33 cellular contexts compared by ENCODE assay signal in genomic region chr3:17555525-17555924, GRCh38.
"Had no signal": no experiment of that assay in that cellular context is flagged by ENCODE, and none has a peak within 500 bp of the region (broad histone marks: within the 10 kb centered on the region; RNA-seq: fewer than 3 reads in every experiment).

No MANE protein-coding gene starts in this region.

- H3K27ac Mint-ChIP-seq: activated B cell treated with CpG ODN at 0.5 μM for 24 hours; activated CD4-positive, alpha-beta memory T cell treated with anti-CD3 and anti-CD28 coated beads for 36 hours; activated naive CD4-positive, alpha-beta T cell treated with anti-CD3 and anti-CD28 coated beads for 36 hours; activated naive CD4-positive, alpha-beta T cell treated with anti-CD3 and anti-CD28 coated beads, Interleukin-2, amount 50 U/mL, for 72 hours; activated T-helper 1 cell treated with anti-CD3 and anti-CD28 coated beads, Interleukin-12 subunit alpha, Interleukin-12 subunit beta, Interleukin-2, Interleukin-4 antibody, amounts not matched to agents 30 ng/mL and 10 ng/mL and 1 ng/mL, durations not matched to agents 14 hours and 24 hours and 36 hours; brain; T-helper 1 cell treated with Interleukin-12 subunit alpha and Interleukin-12 subunit beta and Interleukin-4 antibody, amounts not matched to agents 30 μg/mL and 1 μg/mL, for 36 hours; T-helper 2 cell treated with Interferon-gamma antibody and Interleukin-4, amounts not matched to agents 5 μg/mL and 100 μg/mL, for 36 hours had no signal

- DNase-seq: activated B cell treated with CpG ODN at 0.5 μM for 24 hours; activated CD4-positive, alpha-beta memory T cell treated with anti-CD3 and anti-CD28 coated beads for 36 hours; activated CD4-positive, alpha-beta T cell treated with anti-CD3 and anti-CD28 coated beads for 4 hours; activated CD4-positive, alpha-beta T cell treated with anti-CD3 and anti-CD28 coated beads, Interleukin-2, amount 50 U/mL, for 1 hour; activated CD4-positive, CD25-positive, alpha-beta regulatory T cell treated with anti-CD3 and anti-CD28 coated beads, Interleukin-2, amount 50 U/mL, for 72 hours; activated CD8-positive, alpha-beta memory T cell treated with anti-CD3 and anti-CD28 coated beads, Interleukin-2, amount 50 U/mL, for 4 hours; activated gamma-delta T cell treated with Interleukin-2 at 50 U/mL for 16 hours; activated naive CD4-positive, alpha-beta T cell treated with anti-CD3 and anti-CD28 coated beads for 36 hours; activated T-cell treated with anti-CD3 and anti-CD28 coated beads for 4 hours; activated T-cell treated with anti-CD3 and anti-CD28 coated beads, Interleukin-2, amount 50 U/mL, for 4 hours; adrenal gland; anterior cingulate cortex; Kasumi-1; KG1; MG63; NCI-H1048; NCI-H1105 treated with DMSO at 0.1 percent for 48 hours; NCI-H1436; NCI-H1694; NCI-H1930; NCI-H2081 treated with DMSO at 0.1 percent for 48 hours; NCI-H226; NCI-H524 treated with DMSO at 0.1 percent for 48 hours; SHP77 treated with DMSO at 0.1 percent for 48 hours; SK-N-SH had no signal

- H3K9ac ChIP-seq: SK-N-SH had no signal

- ATAC-seq: activated naive CD4-positive, alpha-beta T cell treated with anti-CD3 and anti-CD28 coated beads, Interleukin-2, amount 50 U/mL, for 72 hours; activated T-cell treated with anti-CD3 and anti-CD28 coated beads, Interleukin-2, amount 50 U/mL, for 4 hours; Panc1 had no signal

- H3K4me1 ChIP-seq: SJSA1 had no signal

- H3K9me3 Mint-ChIP-seq: activated B cell treated with CpG ODN at 0.5 μM for 24 hours; activated CD4-positive, alpha-beta memory T cell treated with anti-CD3 and anti-CD28 coated beads for 36 hours; activated naive CD4-positive, alpha-beta T cell treated with anti-CD3 and anti-CD28 coated beads for 36 hours; activated naive CD4-positive, alpha-beta T cell treated with anti-CD3 and anti-CD28 coated beads, Interleukin-2, amount 50 U/mL, for 72 hours; activated T-cell treated with anti-CD3 and anti-CD28 coated beads, Interleukin-2, amount 50 U/mL, for 4 hours; activated T-helper 1 cell treated with anti-CD3 and anti-CD28 coated beads, Interleukin-12 subunit alpha, Interleukin-12 subunit beta, Interleukin-2, Interleukin-4 antibody, amounts not matched to agents 30 ng/mL and 10 ng/mL and 1 ng/mL, durations not matched to agents 14 hours and 24 hours and 36 hours; T-helper 1 cell treated with Interleukin-12 subunit alpha and Interleukin-12 subunit beta and Interleukin-4 antibody, amounts not matched to agents 30 μg/mL and 1 μg/mL, for 36 hours; T-helper 2 cell treated with Interferon-gamma antibody and Interleukin-4, amounts not matched to agents 5 μg/mL and 100 μg/mL, for 36 hours had no signal

- H3K9me3 ChIP-seq: adrenal gland, MG63, SJSA1, SK-N-SH had no signal

- H3K4me2 ChIP-seq: SK-N-SH had no signal

- H3K27ac ChIP-seq: adrenal gland, SJSA1 had no signal

- FAIRE-seq: bronchial epithelial cell had no signal

- H3K36me3 ChIP-seq: adrenal gland, MG63, SJSA1 had no signal

- H3K27me3 ChIP-seq: adrenal gland, MG63, SJSA1 had no signal

- H3K4me3 Mint-ChIP-seq: activated B cell treated with CpG ODN at 0.5 μM for 24 hours; activated CD4-positive, alpha-beta memory T cell treated with anti-CD3 and anti-CD28 coated beads for 36 hours; activated naive CD4-positive, alpha-beta T cell treated with anti-CD3 and anti-CD28 coated beads for 36 hours; activated T-cell treated with anti-CD3 and anti-CD28 coated beads, Interleukin-2, amount 50 U/mL, for 4 hours; activated T-helper 1 cell treated with anti-CD3 and anti-CD28 coated beads, Interleukin-12 subunit alpha, Interleukin-12 subunit beta, Interleukin-2, Interleukin-4 antibody, amounts not matched to agents 30 ng/mL and 10 ng/mL and 1 ng/mL, durations not matched to agents 14 hours and 24 hours and 36 hours; brain; T-helper 1 cell treated with Interleukin-12 subunit alpha and Interleukin-12 subunit beta and Interleukin-4 antibody, amounts not matched to agents 30 μg/mL and 1 μg/mL, for 36 hours; T-helper 2 cell treated with Interferon-gamma antibody and Interleukin-4, amounts not matched to agents 5 μg/mL and 100 μg/mL, for 36 hours had no signal

- H3K4me3 ChIP-seq: adrenal gland, MG63, SJSA1 had no signal

- H3K27me3 Mint-ChIP-seq: activated B cell treated with CpG ODN at 0.5 μM for 24 hours; activated CD4-positive, alpha-beta memory T cell treated with anti-CD3 and anti-CD28 coated beads for 36 hours; brain had no signal

- H3K36me3 Mint-ChIP-seq: activated naive CD4-positive, alpha-beta T cell treated with anti-CD3 and anti-CD28 coated beads, Interleukin-2, amount 50 U/mL, for 72 hours had no signal
